20 cellular contexts compared by ENCODE assay signal in genomic region chr19:28618504-28618903, GRCh38.
DNase-seq lines count a peak whose midpoint lies in the region; ATAC-seq and TF ChIP-seq lines count a peak whose summit lies in the region.
"Had no signal": no experiment of that assay in that cellular context is flagged by ENCODE, and none has a peak within 500 bp of the region (broad histone marks: within the 10 kb centered on the region; RNA-seq: fewer than 3 reads in every experiment).

No MANE protein-coding gene starts in this region.

- no peak overlapping the region for H3K4me2 ChIP-seq in DND-41 (ENCODE audit: insufficient read depth, low read length)

- H3K79me2 ChIP-seq in DND-41 (ENCODE audit: insufficient read depth, low read length) = no peaks in the 10 kb centered on the region

- H4K20me1 ChIP-seq in DND-41 (ENCODE audit: insufficient read depth, low read length) = no peaks in the 10 kb centered on the region
- H4K20me1 ChIP-seq: BLaER1 treated with 17β-estradiol and CSF1 and Interleukin-3, amounts not matched to agents 10 nM and 100 nM had no signal

- peaks cover 0 to 11% of the 10 kb centered on the region in 2 donors for H3K9me3 ChIP-seq in right atrium auricular region
- H3K9me3 ChIP-seq in right cardiac atrium (ENCODE audit: control insufficient read depth, low read length) = no peaks in the 10 kb centered on the region
- H3K9me3 ChIP-seq in DND-41 (ENCODE audit: insufficient read depth, low read length, severe bottlenecking) = peaks cover 26% of the 10 kb centered on the region
- H3K9me3 ChIP-seq in esophagus muscularis mucosa = peaks cover 0 to 28% (median 13%) of the 10 kb centered on the region in 4 donors
- no peaks in the 10 kb centered on the region for H3K9me3 ChIP-seq in prostate gland
- H3K9me3 ChIP-seq in aorta (ENCODE audit: control insufficient read depth, low read length) = no peaks in the 10 kb centered on the region

- H2AFZ ChIP-seq in DND-41 (ENCODE audit: low read depth, low read length) = no peak overlapping the region

- no peak for TF ChIP-seq EP300 in esophagus muscularis mucosa (IDR thresholded peaks at IDR 0.05)

- H3K27me3 ChIP-seq in right atrium auricular region (no peaks in the 10 kb centered on the region), right cardiac atrium (ENCODE audit: control insufficient read depth, insufficient read depth) (no peaks in the 10 kb centered on the region), DND-41 (ENCODE audit: insufficient read depth, low read length, poor library complexity) (no peaks in the 10 kb centered on the region), esophagus muscularis mucosa (no peaks in the 10 kb centered on the region), prostate gland (replicated peaks; ENCODE audit: insufficient read depth) (no peaks in the 10 kb centered on the region), aorta (ENCODE audit: control insufficient read depth in 1 of 2, insufficient read depth in 2 of 2, low read length in 1 of 2) (no peaks in the 10 kb centered on the region)
- H3K27me3 ChIP-seq: BE2C; BLaER1 treated with 17β-estradiol and CSF1 and Interleukin-3, amounts not matched to agents 10 nM and 100 nM had no signal

- H3K4me1 ChIP-seq in right atrium auricular region (no peaks in the 10 kb centered on the region), right cardiac atrium (ENCODE audit: control insufficient read depth, insufficient read depth, low read length) (no peaks in the 10 kb centered on the region), DND-41 (ENCODE audit: insufficient read depth, low read length) (peaks cover 56% of the 10 kb centered on the region), esophagus muscularis mucosa (no peaks in the 10 kb centered on the region), prostate gland (replicated peaks) (no peaks in the 10 kb centered on the region), aorta (ENCODE audit: control insufficient read depth in 1 of 2, insufficient read depth in 2 of 2, low read length in 2 of 2) (no peaks in the 10 kb centered on the region)
- H3K4me1 ChIP-seq: BE2C, Caco-2 had no signal

- DNase-seq in right atrium auricular region (ENCODE audit: low spot score) = peak; percentile 7
- no peak for DNase-seq in right cardiac atrium
- DNase-seq in DND-41 = no peak
- DNase-seq in esophagus muscularis mucosa (ENCODE audit: extremely low spot score) = peak; percentile 80
- DNase-seq in prostate gland (ENCODE audit: low spot score) = no peak
- no peak for DNase-seq in aorta
- DNase-seq: ACHN; BE2C; Caco-2; Calu3; CD4-positive, alpha-beta T cell; CD8-positive, alpha-beta T cell; DMS79 treated with DMSO at 0.1 percent for 48 hours; EL; GDM1 had no signal

- H3K4me3 ChIP-seq in right atrium auricular region (no peak overlapping the region), right cardiac atrium (ENCODE audit: low read length) (no peak overlapping the region), DND-41 (ENCODE audit: low read depth in 1 of 2, low read length in 2 of 2) (no peak overlapping the region), esophagus muscularis mucosa (no peak overlapping the region), prostate gland (no peak overlapping the region), aorta (ENCODE audit: low read length in 2 of 2) (no peak overlapping the region)
- H3K4me3 ChIP-seq: BLaER1 treated with 17β-estradiol and CSF1 and Interleukin-3, amounts not matched to agents 10 nM and 100 nM; GM12878 had no signal

- intact Hi-C loops in right cardiac atrium (cut with DNase I) = loop anchor here in 1 of 4 donors (5.0 kb wide), 1 partner anchor 156 kb away; no protein-coding TSS in a partner anchor
- intact Hi-C loops in esophagus muscularis mucosa (cut with DNase I) = no loop called here
- intact Hi-C loops in prostate gland (cut with DNase I) = no loop called here
- intact Hi-C loops in aorta (cut with DNase I) = no loop called here

- WGBS in right cardiac atrium = 65% methylated on average over 4 of the region's 4 CpGs
- WGBS in esophagus muscularis mucosa = 69% methylated on average over 4 of the region's 4 CpGs
- WGBS in prostate gland = 74% methylated on average over 4 of the region's 4 CpGs
- WGBS in aorta, 2 donors = 58 to 66% methylated on average over 4 of the region's 4 CpGs

- ATAC-seq in right cardiac atrium = no peak
- ATAC-seq in DND-41 (ENCODE audit: insufficient read depth, low read depth) = no peak
- no peak for ATAC-seq in HG03442 (IDR thresholded peaks at IDR 0.05; ENCODE audit: unreplicated experiment)
- no peak for ATAC-seq in aorta (ENCODE audit: low FRiP score)
- ATAC-seq: CD8-positive, alpha-beta T cell; GM12878 had no signal

- H3K27ac ChIP-seq in right atrium auricular region = no peak overlapping the region
- no peak overlapping the region for H3K27ac ChIP-seq in right cardiac atrium (ENCODE audit: low read length)
- peak overlapping the region; percentile 93 for H3K27ac ChIP-seq in DND-41 (ENCODE audit: low read length)
- no peak overlapping the region for H3K27ac ChIP-seq in esophagus muscularis mucosa (replicated peaks in 1 of 4)
- H3K27ac ChIP-seq in prostate gland = no peak overlapping the region
- H3K27ac ChIP-seq in aorta (ENCODE audit: low read depth in 1 of 2, low read length in 2 of 2) = no peak overlapping the region
- H3K27ac ChIP-seq: 22Rv1; BLaER1 treated with 17β-estradiol and CSF1 and Interleukin-3, amounts not matched to agents 10 nM and 100 nM; C4-2B had no signal

- H3K36me3 ChIP-seq in right atrium auricular region (no peaks in the 10 kb centered on the region), DND-41 (ENCODE audit: insufficient read depth, low read length) (no peaks in the 10 kb centered on the region; the same call in 1 of the 2 replicates), esophagus muscularis mucosa (no peaks in the 10 kb centered on the region), prostate gland (no peaks in the 10 kb centered on the region), aorta (ENCODE audit: control insufficient read depth in 1 of 2, insufficient read depth in 2 of 2, low read length in 1 of 2) (no peaks in the 10 kb centered on the region)
- H3K36me3 ChIP-seq: BE2C; BLaER1 treated with 17β-estradiol and CSF1 and Interleukin-3, amounts not matched to agents 10 nM and 100 nM had no signal

- TF ChIP-seq POLR2A in esophagus muscularis mucosa (IDR thresholded peaks at IDR 0.05; ENCODE audit: low read depth) = no peak
- no peak for TF ChIP-seq POLR2A in prostate gland (IDR thresholded peaks at IDR 0.05)

- TF ChIP-seq CTCF in right atrium auricular region (IDR thresholded peaks at IDR 0.05) = no peak
- no peak for TF ChIP-seq CTCF in DND-41 (IDR thresholded peaks at IDR 0.05; ENCODE audit: borderline replicate concordance, extremely low read depth, low read length, poor library complexity, severe bottlenecking)
- TF ChIP-seq CTCF in esophagus muscularis mucosa (IDR thresholded peaks at IDR 0.05) = no peak
- TF ChIP-seq CTCF in prostate gland (IDR thresholded peaks at IDR 0.05) = no peak

- H3K9ac ChIP-seq in DND-41 (ENCODE audit: low read depth, low read length) = peak overlapping the region; percentile 53; the same call in 1 of the 2 replicates
- H3K9ac ChIP-seq: BLaER1 treated with 17β-estradiol and CSF1 and Interleukin-3, amounts not matched to agents 10 nM and 100 nM had no signal

Comparison
In these comparisons a context has a peak if more than half of its experiments do, and no peak if none do; other contexts are left out.
1. DNase-seq: peak in right atrium auricular region (single experiment) and esophagus muscularis mucosa (single experiment); none in right cardiac atrium (0 of 3), DND-41 (single experiment), prostate gland (single experiment) and aorta (0 of 2).